ENCODE assay signal across 1 cellular context in the genomic region with DNA sequence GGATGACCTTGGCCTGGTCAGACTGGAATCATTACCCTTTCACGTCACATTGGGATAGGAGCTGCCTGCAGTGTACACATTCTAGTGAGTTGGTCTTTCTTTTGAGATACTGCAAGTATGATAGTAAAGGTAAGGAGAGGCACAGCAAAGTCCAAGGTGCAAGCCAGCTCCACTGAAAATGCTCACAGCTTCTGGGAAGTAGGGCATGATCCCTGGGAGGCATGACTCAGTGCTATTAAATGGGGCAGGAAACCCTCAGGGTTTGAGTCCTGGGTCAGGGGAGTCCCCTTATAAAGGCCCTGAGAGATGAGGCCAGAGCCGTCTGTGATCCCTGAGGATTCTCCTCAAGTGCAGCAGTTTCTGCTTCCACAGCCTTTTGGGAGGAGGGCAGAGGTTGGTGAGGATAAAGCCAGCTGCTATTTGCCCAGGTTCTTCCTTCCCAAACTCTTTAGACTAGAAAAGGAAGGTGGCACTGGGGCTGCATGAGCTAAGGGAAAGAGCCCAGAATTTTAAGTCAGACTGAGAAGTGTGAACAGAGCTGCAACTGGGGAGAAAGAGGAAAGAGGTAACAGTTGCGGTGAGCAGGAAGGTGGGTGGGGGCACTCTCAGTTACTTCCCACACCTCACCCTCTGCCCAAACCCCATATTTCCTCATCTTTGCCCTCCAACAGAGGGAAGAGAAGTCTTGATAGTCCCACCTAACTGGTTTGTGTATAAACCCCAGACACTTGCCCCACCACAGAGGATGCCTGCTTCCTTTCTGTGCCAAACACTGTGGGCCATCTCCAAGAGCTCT.
TF ChIP-seq lines count a peak whose summit lies in the region.

No MANE protein-coding gene starts in this region.

TF ChIP-seq in H1, 55 proteins besides CTCF, POLR2A, EP300 and RAD21:
- no peak for TF ChIP-seq SP2 (IDR thresholded peaks at IDR 0.05; ENCODE audit: low read length)
